ENCODE assay signal across 1 cellular context in the genomic region with DNA sequence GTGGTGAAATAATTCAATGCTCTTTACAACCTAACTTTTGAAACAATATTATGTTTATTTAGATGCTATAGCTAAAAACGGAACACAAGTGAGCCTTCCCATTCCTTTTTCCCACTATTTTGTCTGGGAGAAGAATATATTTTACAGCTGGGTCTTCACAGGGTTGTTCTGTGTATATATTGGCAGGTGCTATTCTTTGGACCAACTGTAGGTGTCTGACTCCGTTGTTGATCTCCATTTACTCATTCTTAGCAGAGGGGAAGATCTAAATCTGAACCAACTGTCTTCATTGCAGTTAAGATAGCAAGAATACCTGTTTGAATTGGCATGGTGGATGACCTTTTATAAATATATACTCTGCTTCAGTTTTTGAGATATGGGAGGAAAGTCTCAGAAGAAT.
TF ChIP-seq lines count a peak whose summit lies in the region.

No MANE protein-coding gene starts in this region.

TF ChIP-seq in K562, 482 proteins besides CTCF, POLR2A, EP300 and RAD21 (continued from another document):
- TF ChIP-seq REST (CRISPR knock-in tag; IDR thresholded peaks at IDR 0.05; ENCODE audit: low read depth), result no peak
- TF ChIP-seq MTF1 (CRISPR knock-in tag; IDR thresholded peaks at IDR 0.05; ENCODE audit: borderline replicate concordance), result no peak
- TF ChIP-seq ZNF212 (CRISPR knock-in tag; IDR thresholded peaks at IDR 0.05), result no peak
